19 cellular contexts compared by ENCODE assay signal in the genomic region with DNA sequence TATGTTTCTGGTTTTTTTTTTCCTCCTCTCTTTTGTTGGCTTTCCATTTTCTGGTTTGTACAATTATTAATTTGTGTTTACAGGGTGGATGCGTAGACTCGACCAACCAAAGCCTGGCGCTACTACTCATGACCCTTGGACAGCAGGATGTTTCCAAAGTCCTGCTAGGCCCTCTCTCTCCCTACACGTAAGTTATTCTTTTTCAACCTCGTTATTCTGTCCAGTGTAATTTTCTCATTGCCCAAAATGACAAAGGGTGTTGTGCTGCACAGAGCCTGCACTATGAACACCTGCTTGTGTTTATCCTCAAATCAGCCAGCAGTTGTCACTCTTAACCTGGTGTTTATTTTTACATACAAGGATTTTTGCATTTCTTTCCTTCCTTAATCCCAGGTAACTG. TPM values are rescaled to one million over a fixed set of nuclear protein-coding genes. Genes with fewer than 3 reads are reported as not detected.
A peak's percentile ranks its signal among the peaks of the same experiment; 100 is the strongest.
DNase-seq lines count a peak whose midpoint lies in the region; ATAC-seq, FAIRE-seq and TF ChIP-seq lines count a peak whose summit lies in the region.
"Had no signal": no experiment of that assay in that cellular context is flagged by ENCODE, and none has a peak within 500 bp of the region (broad histone marks: within the 10 kb centered on the region; RNA-seq: fewer than 3 reads in every experiment).

No MANE protein-coding gene starts in this region.

- H3K79me2 ChIP-seq in HCT116 (ENCODE audit: insufficient read depth, low read length): no peaks in the 10 kb centered on the region

- TF ChIP-seq CTCF in C4-2B (conservative IDR thresholded peaks at IDR 0.05) (peak; percentile 14; the same call in 1 of the 2 replicates), HCT116 (IDR thresholded peaks at IDR 0.05 in 2 of 3, conservative IDR thresholded peaks at IDR 0.05 in 1 of 3; ENCODE audit: borderline replicate concordance in 1 of 3, insufficient read depth in 1 of 3, low read depth in 2 of 3, low read length in 2 of 3) (peak in 1 of 3 experiments; percentile 18; a peak in 1 of 6 replicates), RWPE2 (IDR thresholded peaks at IDR 0.05; ENCODE audit: poor library complexity, severe bottlenecking) (peak; percentile 31), liver (IDR thresholded peaks at IDR 0.05; ENCODE audit: low read depth, low read length, missing input control) (peak; percentile 16)

- no peaks in the 10 kb centered on the region for H4K20me1 ChIP-seq in HCT116 (ENCODE audit: insufficient read depth)

- no peak for TF ChIP-seq POLR2A in HCT116 (IDR thresholded peaks at IDR 0.05; ENCODE audit: borderline replicate concordance, extremely low read depth, insufficient read depth, insufficient read length)

- 28% methylated on average over 5 of the region's 5 CpGs for WGBS in liver

- H3K4me3 ChIP-seq in HCT116 (replicated peaks in 1 of 2; ENCODE audit: low read depth in 1 of 2, low read length in 2 of 2) (no peak overlapping the region), RWPE2 (ENCODE audit: severe bottlenecking) (no peak overlapping the region), liver (ENCODE audit: low read depth in 1 of 3, low read length in 3 of 3) (no peak overlapping the region)
- H3K4me3 ChIP-seq: SK-N-MC, spleen, uterus had no signal

- no peak overlapping the region for H3K4me2 ChIP-seq in HCT116 (ENCODE audit: low read length)

- no peak overlapping the region for H3K27ac ChIP-seq in C4-2B
- no peak overlapping the region for H3K27ac ChIP-seq in HCT116 (ENCODE audit: low read depth, low read length)
- no peak overlapping the region for H3K27ac ChIP-seq in RWPE2 (ENCODE audit: poor library complexity, severe bottlenecking)
- peak overlapping the region; percentile 74 to 75 for H3K27ac ChIP-seq in liver (ENCODE audit: low read depth in 1 of 2, low read length in 2 of 2)
- H3K27ac ChIP-seq: uterus had no signal

- H3K9ac ChIP-seq in HCT116 (ENCODE audit: low read length) (no peak overlapping the region), liver (ENCODE audit: low read depth in 1 of 2, low read length in 2 of 2) (peak overlapping the region in 1 of 2 donors; percentile 90)

- H2AFZ ChIP-seq in HCT116 (ENCODE audit: low read depth, low read length, poor library complexity, severe bottlenecking): no peak overlapping the region

- no TSS peak for BruUV-seq in HCT116 (replicated peaks; lab: Mats Ljungman, UMichigan)

- H3K9me3 ChIP-seq in HCT116 (ENCODE audit: control insufficient read depth in 1 of 2, insufficient read depth in 1 of 2, low read depth in 1 of 2, low read length in 2 of 2) (no peaks in the 10 kb centered on the region), RWPE2 (ENCODE audit: severe bottlenecking) (no peaks in the 10 kb centered on the region), liver (ENCODE audit: control insufficient read depth in 4 of 4, low read length in 3 of 4) (no peaks in the 10 kb centered on the region)
- H3K9me3 ChIP-seq: spleen, uterus had no signal

- POLR2A ChIA-PET in HCT116 (lab: Charles Lee): no interaction called here

- ATAC-seq in HCT116 (no peak), RWPE2 (ENCODE audit: low read depth) (no peak)
- ATAC-seq: activated naive CD4-positive, alpha-beta T cell treated with anti-CD3 and anti-CD28 coated beads, Interleukin-2, amount 50 U/mL, for 72 hours; effector memory CD8-positive, alpha-beta T cell had no signal

- H3K4me1 ChIP-seq in HCT116 (ENCODE audit: control insufficient read depth in 1 of 2, insufficient read depth in 2 of 2, low read length in 2 of 2): no peaks in the 10 kb centered on the region
- H3K4me1 ChIP-seq in RWPE2 (ENCODE audit: insufficient read depth, poor library complexity, severe bottlenecking): no peaks in the 10 kb centered on the region
- peaks cover 2 to 69% (median 48%) of the 10 kb centered on the region in 4 donors for H3K4me1 ChIP-seq in liver (ENCODE audit: control insufficient read depth in 4 of 4, insufficient read depth in 4 of 4, low read length in 3 of 4)
- H3K4me1 ChIP-seq: uterus had no signal

- H3K27me3 ChIP-seq in HCT116 (ENCODE audit: insufficient read depth, low read length) (no peaks in the 10 kb centered on the region), RWPE2 (ENCODE audit: insufficient read depth, poor library complexity, severe bottlenecking) (no peaks in the 10 kb centered on the region), liver (ENCODE audit: control insufficient read depth in 4 of 4, insufficient read depth in 4 of 4, low read length in 3 of 4) (no peaks in the 10 kb centered on the region)
- H3K27me3 ChIP-seq: spleen, uterus had no signal

- DNase-seq in HCT116 (ENCODE audit: low read depth, low spot score) (no peak), RWPE2 (ENCODE audit: low spot score) (no peak), GM19239 (ENCODE audit: insufficient read length, low spot score) (no peak), SHP77 (lab: John Stamatoyannopoulos, UW) (no peak), NCI-H1694 treated with DMSO at 0.1 percent for 48 hours (lab: John Stamatoyannopoulos, UW) (no peak)
- no peak for DNase-seq in stimulated activated naive CD4-positive, alpha-beta T cell (lab: John Stamatoyannopoulos, UW)
- DNase-seq: activated CD4-positive, alpha-beta T cell treated with anti-CD3 and anti-CD28 coated beads, Interleukin-2, amount 10 ng/mL, durations not matched to agents 24 days and 14 days; activated T-cell treated with anti-CD3 and anti-CD28 coated beads for 4 hours; effector memory CD8-positive, alpha-beta T cell; H7; NCI-H2171 treated with DMSO at 0.1 percent for 48 hours; spleen; stimulated activated naive CD4-positive, alpha-beta T cell treated with Interleukin-2 at 50 U/mL for 16 hours; uterus had no signal

- FAIRE-seq in GM19239 (lab: Jason Lieb, UNC): no peak
- FAIRE-seq: D721Med had no signal

- TF ChIP-seq RAD21 in HCT116 (IDR thresholded peaks at IDR 0.05; ENCODE audit: low read depth): peak; percentile 22; the same call in 1 of the 2 replicates
- TF ChIP-seq RAD21 in liver (IDR thresholded peaks at IDR 0.05): peak; percentile 63 to 69

- RAD21 ChIA-PET in HCT116 (lab: Charles Lee; ENCODE audit: low non-redundant PET in 1 of 2, low total read pairs in 2 of 2, uncharacterized antibody in 2 of 2, unreplicated experiment in 2 of 2): no interaction called here

- CTCF ChIA-PET in HCT116 (lab: Charles Lee): no interaction called here

- intact Hi-C loops in HCT116 (cut with micrococcal nuclease): loop anchor here (5.0 kb wide), 1 partner anchor 138 kb away; a partner anchor contains a TSS

- no peaks in the 10 kb centered on the region for H3K9me2 ChIP-seq in HCT116 (ENCODE audit: insufficient read depth)

- H3K36me3 ChIP-seq in HCT116 (ENCODE audit: control insufficient read depth in 1 of 2, insufficient read depth in 2 of 2, low read length in 2 of 2) (peaks cover 24 to 25% of the 10 kb centered on the region in 2 experiments; a peak in 3 of 4 replicates), RWPE2 (ENCODE audit: low read depth) (peaks cover 68% of the 10 kb centered on the region), liver (ENCODE audit: control insufficient read depth in 4 of 4, insufficient read depth in 3 of 4, low read depth in 1 of 4, low read length in 3 of 4) (peaks cover 6 to 67% (median 57%) of the 10 kb centered on the region in 4 donors)
- H3K36me3 ChIP-seq: uterus had no signal

TF ChIP-seq in HCT116, 20 proteins besides CTCF, POLR2A, EP300 and RAD21 (continues in another document):
- TF ChIP-seq EZH2phosphoT487 (IDR thresholded peaks at IDR 0.05; ENCODE audit: borderline replicate concordance): no peak
- TF ChIP-seq CEBPB (IDR thresholded peaks at IDR 0.05; ENCODE audit: low read depth): no peak
- TF ChIP-seq, protein P1, sequence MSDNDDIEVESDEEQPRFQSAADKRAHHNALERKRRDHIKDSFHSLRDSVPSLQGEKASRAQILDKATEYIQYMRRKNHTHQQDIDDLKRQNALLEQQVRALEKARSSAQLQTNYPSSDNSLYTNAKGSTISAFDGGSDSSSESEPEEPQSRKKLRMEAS (IDR thresholded peaks at IDR 0.05): no peak
- no peak for TF ChIP-seq FOSL1 (IDR thresholded peaks at IDR 0.05; ENCODE audit: low read depth)
- TF ChIP-seq, protein P2, sequence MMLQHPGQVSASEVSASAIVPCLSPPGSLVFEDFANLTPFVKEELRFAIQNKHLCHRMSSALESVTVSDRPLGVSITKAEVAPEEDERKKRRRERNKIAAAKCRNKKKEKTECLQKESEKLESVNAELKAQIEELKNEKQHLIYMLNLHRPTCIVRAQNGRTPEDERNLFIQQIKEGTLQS (IDR thresholded peaks at IDR 0.05): no peak
- TF ChIP-seq JUND (IDR thresholded peaks at IDR 0.05): no peak
- no peak for TF ChIP-seq ZNF274 (IDR thresholded peaks at IDR 0.05; ENCODE audit: low read depth, low read length)
- TF ChIP-seq CBX3 (IDR thresholded peaks at IDR 0.05; ENCODE audit: low read depth): no peak
- TF ChIP-seq EGR1 (IDR thresholded peaks at IDR 0.05; ENCODE audit: low read depth): no peak
- TF ChIP-seq SIN3A (IDR thresholded peaks at IDR 0.05; ENCODE audit: low read depth): no peak
- TF ChIP-seq SP1 (IDR thresholded peaks at IDR 0.05; ENCODE audit: low read depth): no peak

TF ChIP-seq in liver, 16 proteins besides CTCF, POLR2A, EP300 and RAD21 (continues in another document):
- TF ChIP-seq, protein P1 (IDR thresholded peaks at IDR 0.05): peak; percentile 41

RNA-seq across cellular contexts. Expression of a gene that starts 56.6 kb away (rescaled TPM):
- total RNA-seq in HCT116 (2021; ENCODE audit: unreplicated experiment) (29.9 TPM), liver (100 to 1,000 TPM in 1 of 2 donors, 10 to 100 TPM in 1; 52.2 to 121 TPM)
- polyA plus RNA-seq in HCT116 (2012): 13.5 and 18.4 TPM in 2 replicates
- polyA plus RNA-seq in liver: 100 to 1,000 TPM in 1 of 2 donors, 10 to 100 TPM in 1; 53.6 to 120 TPM

Comparison
In these comparisons a context has a peak if more than half of its experiments do, and no peak if none do; other contexts are left out.
1. H3K27ac ChIP-seq: peak in liver (2 of 2); none in C4-2B (single experiment), HCT116 (single experiment) and RWPE2 (single experiment).